Comparison of ENCODE assay signal across 8 cellular contexts in the genomic region with DNA sequence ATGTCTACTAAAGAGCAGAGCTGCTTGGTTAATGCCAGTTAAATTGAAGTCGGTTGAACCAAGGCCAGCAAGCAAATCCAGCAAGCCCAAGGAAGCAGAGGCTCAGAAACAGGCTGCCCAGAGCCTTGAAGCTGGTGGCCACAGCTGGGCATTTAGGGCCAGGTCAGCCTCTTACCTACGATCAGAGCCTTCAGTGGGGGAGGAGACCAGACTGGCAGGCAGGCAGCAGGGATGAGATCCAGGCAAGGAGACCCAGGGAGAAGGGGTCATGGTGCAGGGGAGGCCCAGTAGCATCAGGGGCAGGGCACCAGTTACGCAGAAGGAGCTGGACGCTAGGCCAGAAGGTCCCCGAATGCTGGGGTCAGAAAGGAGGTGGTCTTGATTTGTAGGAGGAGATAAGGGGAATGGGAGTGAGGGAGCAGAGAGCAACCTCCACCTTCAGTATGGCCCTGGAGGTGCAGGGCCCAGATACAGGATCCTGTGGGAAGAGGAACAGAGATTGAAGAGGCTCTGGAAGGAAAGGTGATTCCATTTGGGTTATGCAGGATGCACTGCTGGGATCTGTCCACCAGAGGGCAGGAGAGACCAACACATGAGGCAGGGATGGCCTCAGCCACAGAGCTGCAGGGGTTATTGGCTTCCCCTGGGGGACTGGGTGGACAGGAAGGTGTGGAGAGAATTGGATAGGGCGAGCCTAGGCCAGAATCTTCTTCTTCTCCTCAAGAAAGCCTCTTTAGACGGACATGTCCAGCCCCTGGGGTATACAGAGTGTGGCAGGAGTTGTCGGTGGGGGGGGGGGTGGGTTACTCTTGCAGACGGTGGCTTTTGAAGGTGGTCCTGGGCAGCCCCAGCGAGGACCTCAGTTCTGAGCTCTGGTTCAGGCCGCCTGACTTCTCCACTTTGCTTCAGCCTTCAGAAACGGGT.
DNase-seq lines count a peak whose midpoint lies in the region; ATAC-seq, FAIRE-seq and TF ChIP-seq lines count a peak whose summit lies in the region.

No MANE protein-coding gene starts in this region.

- ATAC-seq in A549 (peak; percentile 73 to 84), heart right ventricle (peak; percentile 54 to 85 (median 66)), HG03045 (IDR thresholded peaks at IDR 0.05; ENCODE audit: unreplicated experiment) (no peak)

- TF ChIP-seq RAD21 in A549 (conservative IDR thresholded peaks at IDR 0.05 in 1 of 2, IDR thresholded peaks at IDR 0.05 in 1 of 2), result peak; percentile 94 to 97

- no peak for TF ChIP-seq EP300 in A549 (IDR thresholded peaks at IDR 0.05)

- no peak overlapping the region for H3K4me3 ChIP-seq in A549
- no peak overlapping the region for H3K4me3 ChIP-seq in GM12875 (ENCODE audit: low read depth, low read length)
- no peak overlapping the region for H3K4me3 ChIP-seq in LNCaP clone FGC (ENCODE audit: low read depth, low read length)
- H3K4me3 ChIP-seq in heart right ventricle, result no peak overlapping the region

- POLR2A ChIA-PET in A549 (lab: Yijun Ruan, JAX), result no interaction called here

- no peak overlapping the region for H3K4me2 ChIP-seq in A549

- FAIRE-seq in A549 (lab: Jason Lieb, UNC), result no peak

- H3K27me3 ChIP-seq in heart right ventricle, result peaks cover 5 to 57% (median 34%) of the 10 kb centered on the region in 7 donors

- TF ChIP-seq POLR2A in A549 (IDR thresholded peaks at IDR 0.05; ENCODE audit: low read length), result no peak

- DNase-seq in A549 (ENCODE audit: low read depth in 1 of 2, low spot score in 1 of 2) (peak; percentile 57 to 94), LNCaP clone FGC (ENCODE audit: low read depth) (peak; percentile 10), SKM-1 (lab: John Stamatoyannopoulos, UW; ENCODE audit: unreplicated experiment) (peak; percentile 18), heart right ventricle (peak; percentile 58 to 60), renal cortical epithelial cell (ENCODE audit: low read depth) (peak; percentile 38)
- DNase-seq in activated naive CD8-positive, alpha-beta T cell treated with anti-CD3 and anti-CD28 coated beads, Interleukin-2, amount 50 U/mL, for 16 hours (ENCODE audit: low read depth, low spot score), result peak; percentile 17

- H3K27ac ChIP-seq in A549 (no peak overlapping the region), heart right ventricle (no peak overlapping the region)

- H3K36me3 ChIP-seq in heart right ventricle, result no peaks in the 10 kb centered on the region

- no peaks in the 10 kb centered on the region for H3K9me3 ChIP-seq in A549
- H3K9me3 ChIP-seq in heart right ventricle, result no peaks in the 10 kb centered on the region

- CTCF ChIA-PET in A549 (lab: Yijun Ruan, JAX), result interaction anchor here (0.5 to 7.2 kb wide), 59 partner anchors 11 to 1745 kb away, joined by 3 to 69 read pairs (median 3); no protein-coding TSS in a partner anchor

- H3K4me1 ChIP-seq in A549 (no peaks in the 10 kb centered on the region), heart right ventricle (peaks cover 0 to 12% (median 6%) of the 10 kb centered on the region in 9 donors)

- TF ChIP-seq CTCF in A549 (IDR thresholded peaks at IDR 0.05), result peak; percentile 92
- peak; percentile 95 for TF ChIP-seq CTCF in GM12875 (IDR thresholded peaks at IDR 0.05; ENCODE audit: borderline replicate concordance, insufficient read depth, low read depth, low read length)
- TF ChIP-seq CTCF in LNCaP clone FGC (IDR thresholded peaks at IDR 0.05; ENCODE audit: control insufficient read depth, extremely low read depth, insufficient read depth), result peak; percentile 96
- TF ChIP-seq CTCF in heart right ventricle (IDR thresholded peaks at IDR 0.05), result peak; percentile 91 to 97 (median 93)

- 39% methylated on average over 12 of the region's 12 CpGs for WGBS in A549 (ENCODE audit: missing lambda C conversion rate)
- WGBS in heart right ventricle, 2 donors, result 52 to 57% methylated on average over 12 of the region's 12 CpGs

- intact Hi-C loops in heart right ventricle (cut with DNase I), result loop anchor here in 2 of 10 donors (5.0 kb wide), 1 partner anchor 363 kb away; no protein-coding TSS in a partner anchor

TF ChIP-seq in A549, 52 proteins besides CTCF, POLR2A, EP300 and RAD21:
- TF ChIP-seq SMC3 (IDR thresholded peaks at IDR 0.05) (peak; percentile 73), HEYL (CRISPR knock-in tag; IDR thresholded peaks at IDR 0.05) (no peak)
TF ChIP-seq in A549: peak in this region for 1.

Comparison
In these comparisons a context has a peak if more than half of its experiments do, and no peak if none do; other contexts are left out.
1. DNase-seq: peak in every context shown above with its lines; median percentile 76 in A549; 59 in heart right ventricle; 38 in renal cortical epithelial cell; 18 in SKM-1; 17 in activated naive CD8-positive, alpha-beta T cell treated with anti-CD3 and anti-CD28 coated beads, Interleukin-2, amount 50 U/mL, for 16 hours; 10 in LNCaP clone FGC.